ENCODE assay signal across 9 cellular contexts in the genomic region with DNA sequence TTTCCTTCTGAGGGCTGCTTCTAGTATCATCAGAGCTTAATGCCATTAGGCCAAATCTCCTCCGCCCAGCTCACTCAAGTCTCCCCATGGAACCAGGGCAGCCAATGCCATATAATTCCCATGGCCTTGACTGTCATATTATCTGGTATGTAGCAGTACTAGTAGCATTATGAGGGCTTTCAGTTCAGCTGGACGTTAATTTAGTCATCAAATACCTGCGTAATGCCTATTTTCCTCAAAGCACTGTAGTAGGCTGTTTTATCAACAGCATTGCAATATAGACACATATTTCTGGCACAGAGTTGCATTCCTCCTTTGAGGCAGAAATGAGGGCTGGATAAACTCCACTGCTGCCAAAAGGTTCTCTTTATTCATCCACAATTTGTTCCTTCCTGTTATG. TPM values are rescaled to one million over a fixed set of nuclear protein-coding genes. Genes with fewer than 3 reads are reported as not detected.
DNase-seq lines count a peak whose midpoint lies in the region; ATAC-seq and TF ChIP-seq lines count a peak whose summit lies in the region.
"Had no signal": no experiment of that assay in that cellular context is flagged by ENCODE, and none has a peak within 500 bp of the region (broad histone marks: within the 10 kb centered on the region; RNA-seq: fewer than 3 reads in every experiment).

No MANE protein-coding gene starts in this region.

- no peak for DNase-seq in activated T-cell treated with anti-CD3 and anti-CD28 coated beads, Interleukin-2, amount 50 U/mL, for 24 hours
- DNase-seq in activated T-cell treated with anti-CD3 and anti-CD28 coated beads, Interleukin-2, amount 50 U/mL, for 48 hours = no peak
- DNase-seq in astrocyte of the cerebellum (ENCODE audit: low read depth) (peak; percentile 67), right lobe of liver (no peak), transverse colon (no peak), NCI-H1694 (lab: John Stamatoyannopoulos, UW) (no peak), ecto neural progenitor cell (ENCODE audit: low spot score) (no peak)

- H3K9me3 Mint-ChIP-seq in activated T-cell treated with anti-CD3 and anti-CD28 coated beads, Interleukin-2, amount 50 U/mL, for 24 hours = peaks cover 9% of the 10 kb centered on the region

- H3K36me3 ChIP-seq in right lobe of liver (no peaks in the 10 kb centered on the region), transverse colon (peaks cover 0 to 6% (median 0%) of the 10 kb centered on the region in 4 donors)

- H3K27me3 Mint-ChIP-seq in activated T-cell treated with anti-CD3 and anti-CD28 coated beads, Interleukin-2, amount 50 U/mL, for 24 hours = no peaks in the 10 kb centered on the region

- H3K27me3 ChIP-seq in right lobe of liver (no peaks in the 10 kb centered on the region), transverse colon (no peaks in the 10 kb centered on the region)

- H3K4me1 ChIP-seq in right lobe of liver = peaks cover 0 to 33% (median 4%) of the 10 kb centered on the region in 4 donors
- peaks cover 21 to 40% (median 31%) of the 10 kb centered on the region in 4 donors for H3K4me1 ChIP-seq in transverse colon

- TF ChIP-seq POLR2A in right lobe of liver (IDR thresholded peaks at IDR 0.05) (no peak), transverse colon (IDR thresholded peaks at IDR 0.05) (no peak)

- H3K27ac ChIP-seq in right lobe of liver (peak overlapping the region; percentile 91 to 98 (median 97)), transverse colon (peak overlapping the region; percentile 91 to 98 (median 96))

- ATAC-seq in right lobe of liver = no peak
- no peak for ATAC-seq in GM18519 (IDR thresholded peaks at IDR 0.05; ENCODE audit: low FRiP score, unreplicated experiment)

- H3K4me1 Mint-ChIP-seq in activated T-cell treated with anti-CD3 and anti-CD28 coated beads, Interleukin-2, amount 50 U/mL, for 24 hours (ENCODE audit: low read depth) = peaks cover 61% of the 10 kb centered on the region

- H3K36me3 Mint-ChIP-seq in activated T-cell treated with anti-CD3 and anti-CD28 coated beads, Interleukin-2, amount 50 U/mL, for 24 hours (ENCODE audit: low read depth) = peaks cover 56% of the 10 kb centered on the region

- peak overlapping the region; percentile 96 for H3K4me3 Mint-ChIP-seq in activated T-cell treated with anti-CD3 and anti-CD28 coated beads, Interleukin-2, amount 50 U/mL, for 24 hours

- TF ChIP-seq EP300 in transverse colon (IDR thresholded peaks at IDR 0.05; ENCODE audit: low read depth) = no peak

- in situ Hi-C loops in astrocyte of the cerebellum (cut with HindIII; ENCODE audit: low sequenced_read_pairs) = no loop called here
- in situ Hi-C loops in transverse colon (cut with MboI; ENCODE audit: low pct_ligation_motif_present in 1 of 4, low pct_unique_long_range_greater_than_20kb in 1 of 4, low sequenced_read_pairs in 3 of 4) = loop anchor here in 2 of 4 donors (10.0 to 25.0 kb wide), 2 partner anchors 143 to 150 kb away; a partner anchor contains a TSS

- no peaks in the 10 kb centered on the region for H3K9me3 ChIP-seq in right lobe of liver
- H3K9me3 ChIP-seq in transverse colon = no peaks in the 10 kb centered on the region

- H3K4me3 ChIP-seq in astrocyte of the cerebellum (ENCODE audit: low read depth, low read length) (peak overlapping the region; percentile 88), right lobe of liver (peak overlapping the region in 2 of 3 donors; percentile 78 to 85), transverse colon (peak overlapping the region in 2 of 4 donors; percentile 63 to 89)

- WGBS in right lobe of liver (ENCODE audit: insufficient coverage, low coverage, low lambda C conversion rate, missing lambda C conversion rate) = 53% methylated on average over 2 of the region's 3 CpGs
- 54 to 59% methylated on average over 3 of the region's 3 CpGs for WGBS in transverse colon (ENCODE audit: low coverage in 1 of 2), 2 donors

- H3K27ac Mint-ChIP-seq in activated T-cell treated with anti-CD3 and anti-CD28 coated beads, Interleukin-2, amount 50 U/mL, for 24 hours = peak overlapping the region; percentile 96

- TF ChIP-seq CTCF in astrocyte of the cerebellum (IDR thresholded peaks at IDR 0.05; ENCODE audit: low read depth, low read length, missing control alignments) (no peak), right lobe of liver (IDR thresholded peaks at IDR 0.05) (no peak), transverse colon (IDR thresholded peaks at IDR 0.05) (no peak)

- intact Hi-C loops in right lobe of liver (cut with DNase I) (no loop called here), transverse colon (cut with DNase I; ENCODE audit: low total_unique reads) (loop anchor here (5.0 kb wide), 1 partner anchor 103 kb away; a partner anchor contains a TSS)

RNA-seq across cellular contexts. Expression of a gene that starts 1.7 kb away (rescaled TPM):
- total RNA-seq in right lobe of liver (10 to 100 TPM; 24.8 to 48.8 (median 33.5) TPM), transverse colon (10 to 100 TPM; 23.2 to 61.9 (median 29.9) TPM)

RNA-seq across cellular contexts. Expression of a gene that starts 1.8 kb away (rescaled TPM):
- total RNA-seq in right lobe of liver = under 1 TPM in 1 of 6 experiments, not detected in 5; 0.11 TPM
- under 1 TPM in 1 of 4 donors, not detected in 3; 0.14 TPM for total RNA-seq in transverse colon
- total RNA-seq: Daoy had no signal

RNA-seq across cellular contexts. Expression of a gene that starts 57.0 kb away (rescaled TPM):
- 1 to 10 TPM in 1 of 6 experiments, under 1 TPM in 4, not detected in 1; 0.19 to 4.6 (median 0.55) TPM for total RNA-seq in right lobe of liver
- 1 to 10 TPM; 1.3 to 4.2 (median 3.0) TPM for total RNA-seq in transverse colon
